Comparison of ENCODE assay signal across 8 cellular contexts in genomic region chr9:85792057-85792456, GRCh38. TPM values are rescaled to one million over a fixed set of nuclear protein-coding genes. Genes with fewer than 3 reads are reported as not detected.
A peak's percentile ranks its signal among the peaks of the same experiment; 100 is the strongest.
DNase-seq lines count a peak whose midpoint lies in the region; ATAC-seq, FAIRE-seq and TF ChIP-seq lines count a peak whose summit lies in the region.
"Not testable (repeated sequence)": the region's sequence is repeated elsewhere in the genome, so short reads cannot be mapped to it uniquely, and the experiment has no call there.

No MANE protein-coding gene starts in this region.

- not testable (repeated sequence) for H3K4me1 ChIP-seq in HCT116 (ENCODE audit: control insufficient read depth in 1 of 2, insufficient read depth in 2 of 2, low read length in 2 of 2); SJSA1 (replicated peaks); foreskin keratinocyte

- not testable (repeated sequence) for H3K4me1 Mint-ChIP-seq in WTC11, neural crest cell

- H3K9me2 ChIP-seq in HCT116 (ENCODE audit: insufficient read depth): not testable (repeated sequence)

- not testable (repeated sequence) for BruUV-seq in HCT116 (replicated peaks; lab: Mats Ljungman, UMichigan)

- H3K9me3 Mint-ChIP-seq in WTC11, neural crest cell: not testable (repeated sequence)

- H3K9ac ChIP-seq in HCT116 (ENCODE audit: low read length): not testable (repeated sequence)

- H2AFZ ChIP-seq in HCT116 (ENCODE audit: low read depth, low read length, poor library complexity, severe bottlenecking): not testable (repeated sequence)

- POLR2A ChIA-PET in HCT116 (lab: Charles Lee); WTC11 (lab: Charles Lee): not testable (repeated sequence)

- not testable (repeated sequence) for DNase-seq in HCT116 (ENCODE audit: low read depth, low spot score); WTC11 (ENCODE audit: low spot score); neural crest cell (ENCODE audit: low read depth, low spot score)
- DNase-seq in NCI-H69 (lab: John Stamatoyannopoulos, UW): peak; percentile 66
- peak in 1 of 2 experiments; percentile 54 for DNase-seq in SJSA1 (ENCODE audit: low read depth in 1 of 2, low spot score in 2 of 2)
- peak in 1 of 2 donors; percentile 10 for DNase-seq in foreskin keratinocyte

- RAD21 ChIA-PET in HCT116 (lab: Charles Lee; ENCODE audit: low non-redundant PET in 1 of 2, low total read pairs in 2 of 2, uncharacterized antibody in 2 of 2, unreplicated experiment in 2 of 2): not testable (repeated sequence)

- not testable (repeated sequence) for H4K20me1 ChIP-seq in HCT116 (ENCODE audit: insufficient read depth)

- TF ChIP-seq POLR2A in HCT116 (IDR thresholded peaks at IDR 0.05; ENCODE audit: borderline replicate concordance, extremely low read depth, insufficient read depth, insufficient read length): not testable (repeated sequence)

- TF ChIP-seq RAD21 in HCT116 (IDR thresholded peaks at IDR 0.05; ENCODE audit: low read depth): not testable (repeated sequence)

- ATAC-seq in HCT116: peak; percentile 69
- ATAC-seq in WTC11: peak; percentile 34; the same call in 1 of the 2 replicates
- peak; percentile 69 for ATAC-seq in foreskin keratinocyte

- H3K79me2 ChIP-seq in HCT116 (ENCODE audit: insufficient read depth, low read length): not testable (repeated sequence)

- H3K4me3 ChIP-seq in HCT116 (replicated peaks in 1 of 2; ENCODE audit: low read depth in 1 of 2, low read length in 2 of 2); SJSA1: not testable (repeated sequence)

- intact Hi-C loops in HCT116 (cut with micrococcal nuclease): not testable (repeated sequence)

- H3K27ac Mint-ChIP-seq in WTC11; neural crest cell (ENCODE audit: unreplicated experiment): not testable (repeated sequence)

- FAIRE-seq in A204.1 (lab: Jason Lieb, UNC) (peak; percentile 70), colon (lab: Jason Lieb, UNC) (peak; percentile 49)

- TF ChIP-seq CTCF in HCT116 (IDR thresholded peaks at IDR 0.05 in 2 of 3, conservative IDR thresholded peaks at IDR 0.05 in 1 of 3; ENCODE audit: borderline replicate concordance in 1 of 3, insufficient read depth in 1 of 3, low read depth in 2 of 3, low read length in 2 of 3) (0 out of 6 replicates have a peak, but pooled peaks of 2 of the 3 experiments have one; percentile 1 to 11), foreskin keratinocyte (conservative IDR thresholded peaks at IDR 0.05) (peak; percentile 27), neural crest cell (conservative IDR thresholded peaks at IDR 0.05) (peak; percentile 49)
- not testable (repeated sequence) for TF ChIP-seq CTCF in WTC11 (IDR thresholded peaks at IDR 0.05)

- not testable (repeated sequence) for H3K27me3 ChIP-seq in HCT116 (ENCODE audit: insufficient read depth, low read length); SJSA1 (replicated peaks)
- H3K27me3 ChIP-seq in foreskin keratinocyte: peaks cover 10% of the 10 kb centered on the region

- H3K9me3 ChIP-seq in HCT116 (ENCODE audit: control insufficient read depth in 1 of 2, insufficient read depth in 1 of 2, low read depth in 1 of 2, low read length in 2 of 2); SJSA1 (replicated peaks): not testable (repeated sequence)

- H3K4me2 ChIP-seq in HCT116 (ENCODE audit: low read length): not testable (repeated sequence)

- CTCF ChIA-PET in HCT116 (lab: Charles Lee); WTC11 (lab: Charles Lee): not testable (repeated sequence)

- H3K27ac ChIP-seq in HCT116 (ENCODE audit: low read depth, low read length); foreskin keratinocyte: not testable (repeated sequence)
- peak overlapping the region; percentile 86 for H3K27ac ChIP-seq in SJSA1

- H3K36me3 Mint-ChIP-seq in WTC11; neural crest cell (ENCODE audit: low read depth): not testable (repeated sequence)

- H3K4me3 Mint-ChIP-seq in WTC11, neural crest cell: not testable (repeated sequence)

- H3K27me3 Mint-ChIP-seq in WTC11 (ENCODE audit: low read depth); neural crest cell (ENCODE audit: low read depth): not testable (repeated sequence)

- not testable (repeated sequence) for H3K36me3 ChIP-seq in HCT116 (ENCODE audit: control insufficient read depth in 1 of 2, insufficient read depth in 2 of 2, low read length in 2 of 2); SJSA1

RNA-seq across cellular contexts. Expression of gene AGTPBP1, which starts 50.3 kb away (rescaled TPM):
- total RNA-seq in HCT116 (2021; ENCODE audit: unreplicated experiment): 17.4 TPM
- polyA plus RNA-seq in HCT116 (2012): 5.3 and 7.1 TPM in 2 replicates
- total RNA-seq in SJSA1 (2014; rRNA removed; shearing (Covaris generic)): 7.9 and 11.2 TPM in 2 replicates
- total RNA-seq in WTC11 (2021): 53.6 to 54.7 TPM (median 54.4 TPM) in 3 replicates
- 12.0 and 12.8 TPM in 2 replicates for total RNA-seq in foreskin keratinocyte
- 3.0 and 3.2 TPM in 2 replicates for polyA plus RNA-seq in foreskin keratinocyte
- 42.4 and 43.0 TPM in 2 replicates for total RNA-seq in neural crest cell
